In genomic region chr9:131521203-131521602, GRCh38 we compare ENCODE assay signal across 24 cellular contexts. TPM values are rescaled to one million over a fixed set of nuclear protein-coding genes. Genes with fewer than 3 reads are reported as not detected.
A peak's percentile ranks its signal among the peaks of the same experiment; 100 is the strongest.
DNase-seq lines count a peak whose midpoint lies in the region; ATAC-seq, FAIRE-seq and TF ChIP-seq lines count a peak whose summit lies in the region.
"Had no signal": no experiment of that assay in that cellular context is flagged by ENCODE, and none has a peak within 500 bp of the region (broad histone marks: within the 10 kb centered on the region; RNA-seq: fewer than 3 reads in every experiment).

No MANE protein-coding gene starts in this region.

- intact Hi-C loops in PC-9 (cut with micrococcal nuclease; ENCODE audit: unreplicated experiment): no loop called here

- peak overlapping the region; percentile 28 for H3K27ac Mint-ChIP-seq in activated T-cell treated with anti-CD3 and anti-CD28 coated beads, Interleukin-2, amount 50 U/mL, for 72 hours
- peak overlapping the region; percentile 83 for H3K27ac Mint-ChIP-seq in nephron progenitor cell
- H3K27ac Mint-ChIP-seq: B cell; CD8-positive, alpha-beta T cell; GM23338 had no signal

- H4K20me1 ChIP-seq in PC-9 (ENCODE audit: insufficient read depth) (peaks cover 14% of the 10 kb centered on the region), osteoblast (ENCODE audit: insufficient read depth, low read length) (peaks cover 4% of the 10 kb centered on the region)

- POLR2A ChIA-PET in PC-9 (lab: Charles Lee; ENCODE audit: unreplicated experiment): no interaction called here

- H3K9me2 ChIP-seq in PC-9 (ENCODE audit: insufficient read depth): no peaks in the 10 kb centered on the region

- H3K9me3 ChIP-seq in PC-9 (ENCODE audit: insufficient read depth, low read depth) (no peaks in the 10 kb centered on the region), osteoblast (ENCODE audit: low read depth, low read length) (no peaks in the 10 kb centered on the region)
- H3K9me3 ChIP-seq: BLaER1, Caco-2 had no signal

- H3K27me3 ChIP-seq in PC-9 (ENCODE audit: insufficient read depth, low read depth): no peaks in the 10 kb centered on the region
- H3K27me3 ChIP-seq in osteoblast (ENCODE audit: insufficient read depth, low read length): no peaks in the 10 kb centered on the region
- H3K27me3 ChIP-seq: BLaER1 had no signal

- no peak for ATAC-seq in activated T-cell treated with anti-CD3 and anti-CD28 coated beads, Interleukin-2, amount 50 U/mL, for 72 hours (replicated peaks in 1 of 2)
- ATAC-seq in HG02763 (IDR thresholded peaks at IDR 0.05; ENCODE audit: unreplicated experiment): no peak
- ATAC-seq: CD8-positive, alpha-beta T cell; GM12878; GM23338 had no signal

- H3K9me3 Mint-ChIP-seq in activated T-cell treated with anti-CD3 and anti-CD28 coated beads, Interleukin-2, amount 50 U/mL, for 72 hours: no peaks in the 10 kb centered on the region
- H3K9me3 Mint-ChIP-seq in nephron progenitor cell: no peaks in the 10 kb centered on the region
- H3K9me3 Mint-ChIP-seq: CD4-positive, CD25-positive, alpha-beta regulatory T cell; CD8-positive, alpha-beta T cell; GM23338 had no signal

- TF ChIP-seq CTCF in PC-9 (conservative IDR thresholded peaks at IDR 0.05) (no peak), nephron progenitor cell (IDR thresholded peaks at IDR 0.05) (no peak), osteoblast (IDR thresholded peaks at IDR 0.05; ENCODE audit: extremely low read depth, low read depth, low read length) (no peak), D721Med (IDR thresholded peaks at IDR 0.05; ENCODE audit: insufficient read depth, missing control alignments) (no peak)

- no peak overlapping the region for H2AFZ ChIP-seq in PC-9
- H2AFZ ChIP-seq in osteoblast (ENCODE audit: low read length): no peak overlapping the region
- H2AFZ ChIP-seq: GM23338 had no signal

- no peaks in the 10 kb centered on the region for H3K27me3 Mint-ChIP-seq in activated T-cell treated with anti-CD3 and anti-CD28 coated beads, Interleukin-2, amount 50 U/mL, for 72 hours (ENCODE audit: low read depth)
- H3K27me3 Mint-ChIP-seq in nephron progenitor cell (ENCODE audit: low read depth, poor library complexity): no peaks in the 10 kb centered on the region
- H3K27me3 Mint-ChIP-seq: B cell; CD4-positive, CD25-positive, alpha-beta regulatory T cell had no signal

- H3F3A ChIP-seq in PC-9 (ENCODE audit: insufficient read depth, low read depth): no peaks in the 10 kb centered on the region; the same call in 1 of the 2 replicates

- H3K4me1 Mint-ChIP-seq in activated T-cell treated with anti-CD3 and anti-CD28 coated beads, Interleukin-2, amount 50 U/mL, for 72 hours (ENCODE audit: low read depth): peaks cover 6% of the 10 kb centered on the region
- H3K4me1 Mint-ChIP-seq in nephron progenitor cell: no peaks in the 10 kb centered on the region
- H3K4me1 Mint-ChIP-seq: B cell; CD4-positive, CD25-positive, alpha-beta regulatory T cell; GM23338 had no signal

- H3K27ac ChIP-seq in PC-9 (no peak overlapping the region), osteoblast (ENCODE audit: low read depth, low read length) (no peak overlapping the region)
- H3K27ac ChIP-seq: 22Rv1, BLaER1, C4-2B had no signal

- H3K36me3 ChIP-seq in PC-9 (ENCODE audit: low read depth) (peaks cover 7% of the 10 kb centered on the region; the same call in 1 of the 2 replicates), osteoblast (ENCODE audit: insufficient read depth, low read length) (peaks cover 84% of the 10 kb centered on the region)

- H3K4me2 ChIP-seq in PC-9 (no peak overlapping the region), osteoblast (ENCODE audit: insufficient read depth, low read length) (no peak overlapping the region)
- H3K4me2 ChIP-seq: BLaER1, GM23338 had no signal

- DNase-seq in activated T-cell treated with anti-CD3 and anti-CD28 coated beads, Interleukin-2, amount 50 U/mL, for 72 hours: no peak
- no peak for DNase-seq in activated T-cell treated with anti-CD3 and anti-CD28 coated beads for 4 hours
- DNase-seq in PC-9: no peak
- DNase-seq in nephron progenitor cell: no peak
- DNase-seq in osteoblast (ENCODE audit: insufficient read length, low spot score, missing footprints): peak; percentile 38
- DNase-seq in D721Med (ENCODE audit: insufficient read length, low spot score): no peak
- no peak for DNase-seq in KG1 (lab: John Stamatoyannopoulos, UW)
- DNase-seq: Caco-2; CD4-positive, CD25-positive, alpha-beta regulatory T cell; CD8-positive, alpha-beta T cell; DMS 273 treated with DMSO at 0.1 percent for 48 hours; DMS79; EL; GDM1; HCEC 1CT had no signal

- peaks cover 3 to 11% of the 10 kb centered on the region in 2 donors for H3K36me3 Mint-ChIP-seq in activated T-cell treated with anti-CD3 and anti-CD28 coated beads, Interleukin-2, amount 50 U/mL, for 72 hours (ENCODE audit: insufficient read depth in 2 of 2)
- H3K36me3 Mint-ChIP-seq in nephron progenitor cell (ENCODE audit: low read depth): peaks cover 37% of the 10 kb centered on the region

- H3K4me3 Mint-ChIP-seq in activated T-cell treated with anti-CD3 and anti-CD28 coated beads, Interleukin-2, amount 50 U/mL, for 72 hours: no peak overlapping the region
- no peak overlapping the region for H3K4me3 Mint-ChIP-seq in nephron progenitor cell
- H3K4me3 Mint-ChIP-seq: B cell; CD8-positive, alpha-beta T cell; GM23338 had no signal

- BruUV-seq in PC-9 (replicated peaks; lab: Mats Ljungman, UMichigan): TSS peak; percentile 6

- H3K79me2 ChIP-seq in PC-9 (ENCODE audit: low read depth) (no peaks in the 10 kb centered on the region), osteoblast (ENCODE audit: insufficient read depth, low read length) (no peaks in the 10 kb centered on the region)

- CTCF ChIA-PET in PC-9 (lab: Charles Lee): no interaction called here

- no peaks in the 10 kb centered on the region for H3K4me1 ChIP-seq in PC-9 (replicated peaks; ENCODE audit: insufficient read depth)
- H3K4me1 ChIP-seq in osteoblast (ENCODE audit: insufficient read depth, low read length): peaks cover 6% of the 10 kb centered on the region
- H3K4me1 ChIP-seq: Caco-2 had no signal

- H3K4me3 ChIP-seq in PC-9 (no peak overlapping the region), osteoblast (ENCODE audit: insufficient read depth, low read length) (no peak overlapping the region)
- H3K4me3 ChIP-seq: BLaER1, GM12878, GM23338 had no signal

- FAIRE-seq in D721Med (lab: Jason Lieb, UNC): no peak
- FAIRE-seq: A204.1, GM12878 had no signal

RNA-seq across cellular contexts. Expression of gene UCK1, which starts 9.9 kb away (rescaled TPM):
- 10 to 100 TPM; 19.2 to 29.7 TPM for total RNA-seq in activated T-cell treated with anti-CD3 and anti-CD28 coated beads, Interleukin-2, amount 50 U/mL, for 72 hours
- 31.7 and 33.5 TPM in 2 replicates for total RNA-seq in PC-9 (2021)
- total RNA-seq in osteoblast: 19.5 and 22.4 TPM in 2 replicates

RNA-seq across cellular contexts. Expression of gene POMT1, which starts 18.5 kb away (rescaled TPM):
- 10 to 100 TPM; 47.3 to 52.1 TPM for total RNA-seq in activated T-cell treated with anti-CD3 and anti-CD28 coated beads, Interleukin-2, amount 50 U/mL, for 72 hours
- total RNA-seq in PC-9 (2021): 35.3 and 45.8 TPM in 2 replicates
- 32.6 and 33.9 TPM in 2 replicates for total RNA-seq in osteoblast

RNA-seq across cellular contexts. Expression of gene PRRT1B, which starts 24.1 kb away (rescaled TPM):
- not detected for total RNA-seq in activated T-cell treated with anti-CD3 and anti-CD28 coated beads, Interleukin-2, amount 50 U/mL, for 72 hours
- not detected in 2 replicates for total RNA-seq in PC-9 (2021)
- not detected in 2 replicates for total RNA-seq in osteoblast
- total RNA-seq: B cell; CD4-positive, CD25-positive, alpha-beta regulatory T cell; CD8-positive, alpha-beta T cell; GM12878; H4 had no signal
